In the genomic region with DNA sequence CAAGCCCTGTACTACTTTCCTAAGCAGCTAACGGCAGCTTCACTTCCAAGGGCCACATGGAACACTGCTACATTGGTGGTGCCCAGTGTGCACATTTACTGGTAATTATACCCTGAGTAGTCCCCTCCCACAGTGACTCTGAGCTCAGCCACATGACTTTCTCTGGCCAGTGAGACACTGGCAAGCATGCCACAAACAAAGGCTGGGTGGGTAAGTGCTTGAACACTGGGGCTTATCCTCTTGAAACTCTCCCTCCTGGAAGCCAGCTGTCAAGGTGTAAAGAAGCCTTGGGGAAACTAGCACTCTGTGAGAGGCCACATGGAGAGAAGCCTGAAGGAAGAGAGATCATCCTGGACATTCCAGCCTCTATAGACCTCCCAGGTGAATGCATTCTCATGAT, we compare ENCODE assay signal across 17 cellular contexts. TPM values are rescaled to one million over a fixed set of nuclear protein-coding genes. Genes with fewer than 3 reads are reported as not detected.
"Had no signal": no experiment of that assay in that cellular context is flagged by ENCODE, and none has a peak within 500 bp of the region (broad histone marks: within the 10 kb centered on the region; RNA-seq: fewer than 3 reads in every experiment).

No MANE protein-coding gene starts in this region.

- H3K4me3 Mint-ChIP-seq: activated CD4-positive, alpha-beta memory T cell treated with anti-CD3 and anti-CD28 coated beads for 36 hours; mesothelial cell of epicardium had no signal

- H3K36me3 ChIP-seq: ascending aorta, cardiac muscle cell, pancreas, uterus had no signal

- H3K79me2 ChIP-seq: hepatocyte had no signal

- H3K27me3 ChIP-seq: ascending aorta, cardiac muscle cell, hepatocyte, uterus had no signal

- H3K9me3 Mint-ChIP-seq: activated CD4-positive, alpha-beta memory T cell treated with anti-CD3 and anti-CD28 coated beads for 36 hours; mesothelial cell of epicardium had no signal

- DNase-seq: activated CD4-positive, alpha-beta memory T cell treated with anti-CD3 and anti-CD28 coated beads for 36 hours; activated naive CD4-positive, alpha-beta T cell; effector CD4-positive, alpha-beta T cell; kidney glomerular epithelial cell; pancreas; stimulated activated CD4-positive, alpha-beta T cell treated with anti-CD3 and anti-CD28 coated beads, Interleukin-15, amount 100 ng/mL, for 24 hours; stimulated activated CD4-positive, alpha-beta T cell treated with anti-CD3 and anti-CD28 coated beads, Interleukin-4, amount 100 ng/mL, for 4 hours; T-helper 9 cell; uterus had no signal

- H3K4me2 ChIP-seq: hepatocyte had no signal

- H3K36me3 Mint-ChIP-seq: activated CD4-positive, alpha-beta memory T cell treated with anti-CD3 and anti-CD28 coated beads for 36 hours; mesothelial cell of epicardium had no signal

- FAIRE-seq: colon, pancreas had no signal

- H3K27ac ChIP-seq: cardiac muscle cell, hepatocyte, pancreas, uterus had no signal

- H2AFZ ChIP-seq: hepatocyte had no signal

- H3K27ac Mint-ChIP-seq: activated CD4-positive, alpha-beta memory T cell treated with anti-CD3 and anti-CD28 coated beads for 36 hours; mesothelial cell of epicardium had no signal

- H3K4me3 ChIP-seq: ascending aorta, cardiac muscle cell, hepatocyte, pancreas, uterus had no signal

- H3K9me3 ChIP-seq: ascending aorta, pancreas, uterus had no signal

- H3K4me1 ChIP-seq: pancreas, uterus had no signal

RNA-seq across cellular contexts. Expression of a gene that starts 54.4 kb away (rescaled TPM):
- total RNA-seq: activated CD4-positive, alpha-beta memory T cell treated with anti-CD3 and anti-CD28 coated beads for 36 hours; ascending aorta; epithelial cell of proximal tubule; renal cortical epithelial cell; skeletal muscle tissue; uterus had no signal
